ENCODE assay signal across 18 cellular contexts in genomic region chr4:7330031-7330596, GRCh38.
"Had no signal": no experiment of that assay in that cellular context is flagged by ENCODE, and none has a peak within 500 bp of the region (broad histone marks: within the 10 kb centered on the region; RNA-seq: fewer than 3 reads in every experiment).

No MANE protein-coding gene starts in this region.

- H3K4me1 ChIP-seq: breast epithelium had no signal

- H3K4me3 Mint-ChIP-seq: activated CD4-positive, alpha-beta T cell treated with anti-CD3 and anti-CD28 coated beads, Interleukin-2, amount 10 ng/mL, durations not matched to agents 7 days and 5 days; activated CD8-positive, alpha-beta memory T cell treated with anti-CD3 and anti-CD28 coated beads, Interleukin-2, amount 10 ng/mL, durations not matched to agents 7 days and 5 days; activated CD8-positive, alpha-beta T cell treated with anti-CD3 and anti-CD28 coated beads for 36 hours; activated naive CD8-positive, alpha-beta T cell treated with anti-CD3 and anti-CD28 coated beads for 36 hours; activated T-helper 17 cell treated with anti-CD3 and anti-CD28 coated beads, Interleukin-2, amount 50 U/mL, for 72 hours; memory B cell; nephron progenitor cell; stimulated activated naive CD8-positive, alpha-beta T cell treated with anti-CD3 and anti-CD28 coated beads, Interleukin-15, amount 100 ng/mL, for 72 hours had no signal

- H3K36me3 Mint-ChIP-seq: activated CD8-positive, alpha-beta memory T cell treated with anti-CD3 and anti-CD28 coated beads, Interleukin-2, amount 10 ng/mL, durations not matched to agents 7 days and 5 days; activated naive CD8-positive, alpha-beta T cell treated with anti-CD3 and anti-CD28 coated beads for 36 hours; memory B cell had no signal

- H3K4me1 Mint-ChIP-seq: activated CD4-positive, alpha-beta T cell treated with anti-CD3 and anti-CD28 coated beads, Interleukin-2, amount 10 ng/mL, durations not matched to agents 7 days and 5 days; activated naive CD8-positive, alpha-beta T cell treated with anti-CD3 and anti-CD28 coated beads for 36 hours; activated T-helper 17 cell treated with anti-CD3 and anti-CD28 coated beads, Interleukin-2, amount 50 U/mL, for 72 hours; memory B cell; stimulated activated naive CD8-positive, alpha-beta T cell treated with anti-CD3 and anti-CD28 coated beads, Interleukin-15, amount 100 ng/mL, for 72 hours had no signal

- H3K27ac ChIP-seq: breast epithelium, coronary artery, epithelial cell of prostate, gastroesophageal sphincter, uterus had no signal

- H3K27me3 Mint-ChIP-seq: activated CD4-positive, alpha-beta T cell treated with anti-CD3 and anti-CD28 coated beads, Interleukin-2, amount 10 ng/mL, durations not matched to agents 7 days and 5 days; activated CD8-positive, alpha-beta T cell treated with anti-CD3 and anti-CD28 coated beads for 36 hours had no signal

- H3K4me3 ChIP-seq: breast epithelium, coronary artery, gastroesophageal sphincter, uterus had no signal

- H3K9me3 Mint-ChIP-seq: activated CD4-positive, alpha-beta T cell treated with anti-CD3 and anti-CD28 coated beads, Interleukin-2, amount 10 ng/mL, durations not matched to agents 7 days and 5 days; activated CD8-positive, alpha-beta T cell treated with anti-CD3 and anti-CD28 coated beads for 36 hours; activated naive CD8-positive, alpha-beta T cell treated with anti-CD3 and anti-CD28 coated beads for 36 hours; activated T-helper 17 cell treated with anti-CD3 and anti-CD28 coated beads, Interleukin-2, amount 50 U/mL, for 72 hours; memory B cell; nephron progenitor cell; stimulated activated naive CD8-positive, alpha-beta T cell treated with anti-CD3 and anti-CD28 coated beads, Interleukin-15, amount 100 ng/mL, for 72 hours had no signal

- H3K9me3 ChIP-seq: breast epithelium, gastroesophageal sphincter, uterus had no signal

- DNase-seq: activated CD4-positive, alpha-beta T cell treated with anti-CD3 and anti-CD28 coated beads, Interleukin-2, amount 10 ng/mL, durations not matched to agents 7 days and 5 days; activated CD4-positive, CD25-positive, alpha-beta regulatory T cell treated with anti-CD3 and anti-CD28 coated beads, Interleukin-2, amount 50 U/mL, for 72 hours; activated CD8-positive, alpha-beta memory T cell treated with anti-CD3 and anti-CD28 coated beads, Interleukin-2, amount 10 ng/mL, durations not matched to agents 7 days and 5 days; activated CD8-positive, alpha-beta T cell treated with anti-CD3 and anti-CD28 coated beads for 36 hours; activated naive CD8-positive, alpha-beta T cell treated with anti-CD3 and anti-CD28 coated beads for 36 hours; left cardiac atrium; nephron progenitor cell; occipital lobe; stimulated activated CD4-positive, alpha-beta T cell treated with anti-CD3 and anti-CD28 coated beads, Interleukin-4, amount 100 ng/mL, for 24 hours; stimulated activated naive CD8-positive, alpha-beta T cell treated with anti-CD3 and anti-CD28 coated beads, Interleukin-15, amount 100 ng/mL, for 72 hours; trophoblast cell; uterus had no signal

- H3K27me3 ChIP-seq: breast epithelium, gastroesophageal sphincter, uterus had no signal

- H3K36me3 ChIP-seq: breast epithelium, gastroesophageal sphincter, uterus had no signal

- H3K27ac Mint-ChIP-seq: activated CD4-positive, alpha-beta T cell treated with anti-CD3 and anti-CD28 coated beads, Interleukin-2, amount 10 ng/mL, durations not matched to agents 7 days and 5 days; activated CD8-positive, alpha-beta memory T cell treated with anti-CD3 and anti-CD28 coated beads, Interleukin-2, amount 10 ng/mL, durations not matched to agents 7 days and 5 days; activated CD8-positive, alpha-beta T cell treated with anti-CD3 and anti-CD28 coated beads for 36 hours; activated naive CD8-positive, alpha-beta T cell treated with anti-CD3 and anti-CD28 coated beads for 36 hours; activated T-helper 17 cell treated with anti-CD3 and anti-CD28 coated beads, Interleukin-2, amount 50 U/mL, for 72 hours; memory B cell; nephron progenitor cell; stimulated activated naive CD8-positive, alpha-beta T cell treated with anti-CD3 and anti-CD28 coated beads, Interleukin-15, amount 100 ng/mL, for 72 hours had no signal

- ATAC-seq: activated CD8-positive, alpha-beta memory T cell treated with anti-CD3 and anti-CD28 coated beads, Interleukin-2, amount 10 ng/mL, durations not matched to agents 7 days and 5 days; activated CD8-positive, alpha-beta T cell treated with anti-CD3 and anti-CD28 coated beads for 36 hours; activated T-helper 17 cell treated with anti-CD3 and anti-CD28 coated beads, Interleukin-2, amount 50 U/mL, for 72 hours; gastroesophageal sphincter; left cardiac atrium; stimulated activated naive CD8-positive, alpha-beta T cell treated with anti-CD3 and anti-CD28 coated beads, Interleukin-15, amount 100 ng/mL, for 72 hours had no signal
